In genomic region chr2:191008286-191008685, GRCh38 we compare ENCODE assay signal across 27 cellular contexts. TPM values are rescaled to one million over a fixed set of nuclear protein-coding genes. Genes with fewer than 3 reads are reported as not detected.
A peak's percentile ranks its signal among the peaks of the same experiment; 100 is the strongest.
DNase-seq lines count a peak whose midpoint lies in the region; ATAC-seq and TF ChIP-seq lines count a peak whose summit lies in the region.
"Had no signal": no experiment of that assay in that cellular context is flagged by ENCODE, and none has a peak within 500 bp of the region (broad histone marks: within the 10 kb centered on the region; RNA-seq: fewer than 3 reads in every experiment).

No MANE protein-coding gene starts in this region.

- no peaks in the 10 kb centered on the region for H3K4me1 ChIP-seq in aorta (ENCODE audit: control insufficient read depth in 1 of 2, insufficient read depth in 2 of 2, low read length in 2 of 2)

- H3K27ac Mint-ChIP-seq in T-helper 1 cell treated with Interleukin-12 subunit alpha and Interleukin-12 subunit beta and Interleukin-4 antibody, amounts not matched to agents 30 μg/mL and 1 μg/mL, for 36 hours: peak overlapping the region; percentile 46
- peak overlapping the region; percentile 48 for H3K27ac Mint-ChIP-seq in CD4-positive, alpha-beta T cell
- H3K27ac Mint-ChIP-seq in T-cell: peak overlapping the region; percentile 86 to 91
- H3K27ac Mint-ChIP-seq in activated naive CD8-positive, alpha-beta T cell treated with anti-CD3 and anti-CD28 coated beads, Interleukin-2, amount 50 U/mL, for 24 hours: peak overlapping the region; percentile 2
- H3K27ac Mint-ChIP-seq in CD14-positive monocyte: peak overlapping the region in 1 of 7 donors; percentile 46
- H3K27ac Mint-ChIP-seq: dendritic cell treated with granulocyte-macrophage colony-stimulating factor and Interleukin-4, amounts not matched to agents 40 ng/mL and 50 ng/mL, for 4 days; GM23338 had no signal

- H3K9me3 Mint-ChIP-seq in T-helper 1 cell treated with Interleukin-12 subunit alpha and Interleukin-12 subunit beta and Interleukin-4 antibody, amounts not matched to agents 30 μg/mL and 1 μg/mL, for 36 hours: peaks cover 33% of the 10 kb centered on the region
- no peaks in the 10 kb centered on the region for H3K9me3 Mint-ChIP-seq in CD4-positive, alpha-beta T cell
- H3K9me3 Mint-ChIP-seq in T-cell (peaks cover 0 to 4% (median 0%) of the 10 kb centered on the region in 3 donors), CD14-positive monocyte (peaks cover 0 to 9% (median 5%) of the 10 kb centered on the region in 7 donors)
- peaks cover 22% of the 10 kb centered on the region for H3K9me3 Mint-ChIP-seq in activated naive CD8-positive, alpha-beta T cell treated with anti-CD3 and anti-CD28 coated beads, Interleukin-2, amount 50 U/mL, for 24 hours
- H3K9me3 Mint-ChIP-seq: GM23338 had no signal

- CTCF ChIA-PET in CD4-positive, alpha-beta T cell (lab: Charles Lee): interaction anchor here (1.0 to 1.1 kb wide), 2 partner anchors 21 to 44 kb away, joined by 3 to 4 read pairs; no protein-coding TSS in a partner anchor
- CTCF ChIA-PET in T-cell (lab: Charles Lee): interaction anchor here in 1 of 2 donors (0.8 kb wide), 1 partner anchor 61 kb away, joined by 4 read pairs; no protein-coding TSS in a partner anchor

- DNase-seq in T-helper 1 cell (no peak), T-cell (no peak), aorta (no peak), DMS79 treated with DMSO at 0.1 percent for 48 hours (lab: John Stamatoyannopoulos, UW) (no peak), CD14-positive monocyte (ENCODE audit: low spot score) (no peak)
- DNase-seq in CD4-positive, alpha-beta T cell: no peak
- DNase-seq in activated naive CD8-positive, alpha-beta T cell treated with anti-CD3 and anti-CD28 coated beads, Interleukin-2, amount 50 U/mL, for 24 hours: no peak
- DNase-seq: COR-L47; DMS79; glutamatergic neuron; Kasumi-1; mammary epithelial cell; NCI-H1092; NCI-H1930; NCI-H2227 treated with DMSO at 0.1 percent for 48 hours; NCI-H82; occipital lobe; retina; spleen; stimulated activated CD4-positive, alpha-beta T cell treated with anti-CD3 and anti-CD28 coated beads, Interleukin-4, amount 100 ng/mL, for 1 hour; stimulated activated naive CD4-positive, alpha-beta T cell treated with Interleukin-2 at 50 U/mL for 16 hours; tibial artery had no signal

- no peaks in the 10 kb centered on the region for H3K27me3 Mint-ChIP-seq in T-helper 1 cell treated with Interleukin-12 subunit alpha and Interleukin-12 subunit beta and Interleukin-4 antibody, amounts not matched to agents 30 μg/mL and 1 μg/mL, for 36 hours (ENCODE audit: low read depth)
- H3K27me3 Mint-ChIP-seq in CD4-positive, alpha-beta T cell: no peaks in the 10 kb centered on the region
- no peaks in the 10 kb centered on the region for H3K27me3 Mint-ChIP-seq in T-cell
- H3K27me3 Mint-ChIP-seq in activated naive CD8-positive, alpha-beta T cell treated with anti-CD3 and anti-CD28 coated beads, Interleukin-2, amount 50 U/mL, for 24 hours: no peaks in the 10 kb centered on the region
- H3K27me3 Mint-ChIP-seq in CD14-positive monocyte (ENCODE audit: low read depth in 3 of 3): no peaks in the 10 kb centered on the region
- H3K27me3 Mint-ChIP-seq: dendritic cell treated with granulocyte-macrophage colony-stimulating factor and Interleukin-4, amounts not matched to agents 40 ng/mL and 50 ng/mL, for 4 days had no signal

- intact Hi-C loops in CD4-positive, alpha-beta T cell (cut with DNase I, micrococcal nuclease): no loop called here
- intact Hi-C loops in aorta (cut with DNase I) (no loop called here), CD14-positive monocyte (cut with micrococcal nuclease) (loop anchor here in 1 of 2 donors (10.0 kb wide), 1 partner anchor 103 kb away; no protein-coding TSS in a partner anchor)

- peaks cover 7 to 10% of the 10 kb centered on the region in 2 donors for H3K36me3 ChIP-seq in aorta (ENCODE audit: control insufficient read depth in 1 of 2, insufficient read depth in 2 of 2, low read length in 1 of 2)

- peaks cover 81% of the 10 kb centered on the region for H3K36me3 Mint-ChIP-seq in T-helper 1 cell treated with Interleukin-12 subunit alpha and Interleukin-12 subunit beta and Interleukin-4 antibody, amounts not matched to agents 30 μg/mL and 1 μg/mL, for 36 hours (ENCODE audit: low read depth)
- peaks cover 81% of the 10 kb centered on the region for H3K36me3 Mint-ChIP-seq in CD4-positive, alpha-beta T cell (ENCODE audit: low read depth)
- H3K36me3 Mint-ChIP-seq in T-cell: peaks cover 68% of the 10 kb centered on the region
- H3K36me3 Mint-ChIP-seq in activated naive CD8-positive, alpha-beta T cell treated with anti-CD3 and anti-CD28 coated beads, Interleukin-2, amount 50 U/mL, for 24 hours (ENCODE audit: low read depth): peaks cover 78% of the 10 kb centered on the region
- peaks cover 68 to 79% of the 10 kb centered on the region in 2 donors for H3K36me3 Mint-ChIP-seq in CD14-positive monocyte

- peaks cover 54% of the 10 kb centered on the region for H3K4me1 Mint-ChIP-seq in T-helper 1 cell treated with Interleukin-12 subunit alpha and Interleukin-12 subunit beta and Interleukin-4 antibody, amounts not matched to agents 30 μg/mL and 1 μg/mL, for 36 hours (ENCODE audit: low read depth)
- peaks cover 75% of the 10 kb centered on the region for H3K4me1 Mint-ChIP-seq in CD4-positive, alpha-beta T cell (ENCODE audit: low read depth)
- H3K4me1 Mint-ChIP-seq in T-cell: peaks cover 72 to 78% (median 76%) of the 10 kb centered on the region in 3 donors
- H3K4me1 Mint-ChIP-seq in activated naive CD8-positive, alpha-beta T cell treated with anti-CD3 and anti-CD28 coated beads, Interleukin-2, amount 50 U/mL, for 24 hours: peaks cover 62% of the 10 kb centered on the region
- peaks cover 13% of the 10 kb centered on the region for H3K4me1 Mint-ChIP-seq in CD14-positive monocyte
- H3K4me1 Mint-ChIP-seq: GM23338 had no signal

- H3K27ac ChIP-seq in CD4-positive, alpha-beta T cell (ENCODE audit: low read depth, low read length): no peak overlapping the region
- H3K27ac ChIP-seq in aorta (ENCODE audit: low read depth in 1 of 2, low read length in 2 of 2): no peak overlapping the region
- H3K27ac ChIP-seq: 22Rv1, tibial artery had no signal

- POLR2A ChIA-PET in CD4-positive, alpha-beta T cell (lab: Charles Lee): interaction anchor here (0.9 to 3.1 kb wide), 5 partner anchors 12 to 142 kb away, joined by 3 to 17 read pairs (median 5); partner anchors contain the start of gene STAT4
- POLR2A ChIA-PET in T-cell (lab: Charles Lee): interaction anchor here (0.6 to 1.2 kb wide), 4 partner anchors 12 to 126 kb away, joined by 3 to 4 read pairs (median 3); no protein-coding TSS in a partner anchor

- no peaks in the 10 kb centered on the region for H3K27me3 ChIP-seq in CD4-positive, alpha-beta T cell (ENCODE audit: control insufficient read depth, insufficient read depth, low read length)
- no peaks in the 10 kb centered on the region for H3K27me3 ChIP-seq in aorta (ENCODE audit: control insufficient read depth in 1 of 2, insufficient read depth in 2 of 2, low read length in 1 of 2)
- H3K27me3 ChIP-seq: spleen, tibial artery had no signal

- peak overlapping the region; percentile 69 for H3K4me3 Mint-ChIP-seq in T-helper 1 cell treated with Interleukin-12 subunit alpha and Interleukin-12 subunit beta and Interleukin-4 antibody, amounts not matched to agents 30 μg/mL and 1 μg/mL, for 36 hours
- no peak overlapping the region for H3K4me3 Mint-ChIP-seq in CD4-positive, alpha-beta T cell
- H3K4me3 Mint-ChIP-seq in T-cell (peak overlapping the region; percentile 18 to 69 (median 35)), CD14-positive monocyte (no peak overlapping the region)
- no peak overlapping the region for H3K4me3 Mint-ChIP-seq in activated naive CD8-positive, alpha-beta T cell treated with anti-CD3 and anti-CD28 coated beads, Interleukin-2, amount 50 U/mL, for 24 hours
- H3K4me3 Mint-ChIP-seq: dendritic cell treated with granulocyte-macrophage colony-stimulating factor and Interleukin-4, amounts not matched to agents 40 ng/mL and 50 ng/mL, for 4 days; GM23338 had no signal

- no peaks in the 10 kb centered on the region for H3K9me3 ChIP-seq in CD4-positive, alpha-beta T cell (ENCODE audit: control insufficient read depth, low read length)
- no peaks in the 10 kb centered on the region for H3K9me3 ChIP-seq in aorta (ENCODE audit: control insufficient read depth, low read length)
- H3K9me3 ChIP-seq: tibial artery had no signal

- ATAC-seq in CD4-positive, alpha-beta T cell (ENCODE audit: poor library complexity): no peak
- ATAC-seq in T-cell (replicated peaks in 1 of 4) (no peak), aorta (ENCODE audit: low FRiP score) (no peak)
- ATAC-seq in activated naive CD8-positive, alpha-beta T cell treated with anti-CD3 and anti-CD28 coated beads, Interleukin-2, amount 50 U/mL, for 24 hours: no peak
- ATAC-seq: GM23338, Right ventricle myocardium inferior had no signal

- no peak for TF ChIP-seq CTCF in CD4-positive, alpha-beta T cell (IDR thresholded peaks at IDR 0.05)
- no peak for TF ChIP-seq CTCF in CD14-positive monocyte (IDR thresholded peaks at IDR 0.05)

- no peak overlapping the region for H3K4me3 ChIP-seq in aorta (ENCODE audit: low read length in 2 of 2)
- H3K4me3 ChIP-seq: GM23338, spleen, tibial artery had no signal

RNA-seq across cellular contexts. Expression of gene STAT1, which starts 5.7 kb away (rescaled TPM):
- total RNA-seq in CD4-positive, alpha-beta T cell: 10 to 100 TPM; 56.6 to 57.8 TPM
- total RNA-seq in T-cell (100 to 1,000 TPM in 3 of 5 donors, 10 to 100 TPM in 2; 77.6 to 229 (median 152) TPM), aorta (10 to 100 TPM; 69.1 to 70.7 TPM)
- polyA plus RNA-seq in aorta (10 to 100 TPM; 30.1 to 42.4 TPM), CD14-positive monocyte (100 to 1,000 TPM; 110 to 126 TPM)

Comparison
In these comparisons a context has a peak if more than half of its experiments do, and no peak if none do; other contexts are left out.
1. H3K4me3 Mint-ChIP-seq: peak in T-helper 1 cell treated with Interleukin-12 subunit alpha and Interleukin-12 subunit beta and Interleukin-4 antibody, amounts not matched to agents 30 μg/mL and 1 μg/mL, for 36 hours (single experiment) and T-cell (3 of 3); none in CD4-positive, alpha-beta T cell (single experiment), activated naive CD8-positive, alpha-beta T cell treated with anti-CD3 and anti-CD28 coated beads, Interleukin-2, amount 50 U/mL, for 24 hours (single experiment) and CD14-positive monocyte (0 of 2).